In genomic region chr10:68665841-68666240, GRCh38 we compare ENCODE assay signal across 1 cellular context.
TF ChIP-seq lines count a peak whose summit lies in the region.

No MANE protein-coding gene starts in this region.

TF ChIP-seq in HCT116, 20 proteins besides CTCF, POLR2A, EP300 and RAD21:
- no peak for TF ChIP-seq ZBTB33 (IDR thresholded peaks at IDR 0.05; ENCODE audit: extremely low read depth, insufficient replicate concordance, low read length)
- TF ChIP-seq ZNF274 (IDR thresholded peaks at IDR 0.05; ENCODE audit: low read depth, low read length) = no peak
- TF ChIP-seq FOSL1 (IDR thresholded peaks at IDR 0.05; ENCODE audit: low read depth) = no peak
- no peak for TF ChIP-seq CBX3 (IDR thresholded peaks at IDR 0.05; ENCODE audit: low read depth)
- no peak for TF ChIP-seq REST (IDR thresholded peaks at IDR 0.05; ENCODE audit: low read depth)
- no peak for TF ChIP-seq CEBPB (IDR thresholded peaks at IDR 0.05; ENCODE audit: low read depth)
- TF ChIP-seq JUND (IDR thresholded peaks at IDR 0.05) = no peak
- TF ChIP-seq SP1 (IDR thresholded peaks at IDR 0.05; ENCODE audit: low read depth) = no peak
- no peak for TF ChIP-seq EZH2 (IDR thresholded peaks at IDR 0.05)
- TF ChIP-seq ELF1 (IDR thresholded peaks at IDR 0.05; ENCODE audit: borderline replicate concordance, low read depth) = no peak
- TF ChIP-seq YY1 (IDR thresholded peaks at IDR 0.05; ENCODE audit: extremely low read depth, insufficient replicate concordance, low read depth, low read length) = no peak
- no peak for TF ChIP-seq SIN3A (IDR thresholded peaks at IDR 0.05; ENCODE audit: low read depth)
- no peak for TF ChIP-seq ATF3 (IDR thresholded peaks at IDR 0.05)
- TF ChIP-seq SRF (IDR thresholded peaks at IDR 0.05; ENCODE audit: low read depth) = no peak
- TF ChIP-seq TCF7L2 (IDR thresholded peaks at IDR 0.05; ENCODE audit: borderline replicate concordance, extremely low read depth, insufficient read depth, insufficient read length) = no peak
- no peak for TF ChIP-seq EZH2phosphoT487 (IDR thresholded peaks at IDR 0.05; ENCODE audit: borderline replicate concordance)
- no peak for TF ChIP-seq EGR1 (IDR thresholded peaks at IDR 0.05; ENCODE audit: low read depth)
